16 cellular contexts compared by ENCODE assay signal in the genomic region with DNA sequence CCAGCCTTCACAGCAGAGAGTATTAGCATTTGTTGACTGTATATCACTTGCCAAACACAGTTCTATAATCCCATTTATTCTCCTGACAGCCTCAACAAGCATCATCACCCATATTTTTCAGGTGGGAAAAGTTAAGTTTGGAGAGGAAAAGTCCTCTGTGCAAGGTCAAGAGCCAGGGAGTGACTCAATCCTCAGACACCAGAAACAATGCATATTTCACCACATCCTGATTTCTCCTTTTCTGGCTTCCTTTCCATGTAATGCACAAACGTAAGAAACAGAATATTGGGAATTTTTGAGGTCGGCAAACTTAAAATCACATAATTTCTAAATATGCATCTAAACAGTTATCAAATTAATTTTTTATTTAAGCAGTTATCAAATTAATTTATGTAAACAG.
A peak's percentile ranks its signal among the peaks of the same experiment; 100 is the strongest.
DNase-seq lines count a peak whose midpoint lies in the region; ATAC-seq, FAIRE-seq and TF ChIP-seq lines count a peak whose summit lies in the region.
"Had no signal": no experiment of that assay in that cellular context is flagged by ENCODE, and none has a peak within 500 bp of the region (broad histone marks: within the 10 kb centered on the region; RNA-seq: fewer than 3 reads in every experiment).

No MANE protein-coding gene starts in this region.

- no peak for TF ChIP-seq CTCF in endothelial cell of umbilical vein (IDR thresholded peaks at IDR 0.05; ENCODE audit: extremely low read depth in 1 of 2, insufficient read depth in 1 of 2, low read depth in 1 of 2, low read length in 2 of 2)
- no peak for TF ChIP-seq CTCF in osteoblast (IDR thresholded peaks at IDR 0.05; ENCODE audit: extremely low read depth, low read depth, low read length)
- TF ChIP-seq CTCF in D721Med (IDR thresholded peaks at IDR 0.05; ENCODE audit: insufficient read depth, missing control alignments): no peak

- H3K4me1 ChIP-seq in endothelial cell of umbilical vein (ENCODE audit: control insufficient read depth, extremely low read depth, insufficient read depth, low read length) (peaks cover 42% of the 10 kb centered on the region), osteoblast (ENCODE audit: insufficient read depth, low read length) (peaks cover 33% of the 10 kb centered on the region)

- peak; percentile 62 for DNase-seq in EH (ENCODE audit: low read depth)
- peak; percentile 73 for DNase-seq in RPMI7951 (ENCODE audit: low read depth)
- DNase-seq in endothelial cell of umbilical vein (ENCODE audit: low read depth, low spot score): peak; percentile 77
- no peak for DNase-seq in osteoblast (ENCODE audit: insufficient read length, low spot score, missing footprints)
- no peak for DNase-seq in iPS-NIHi7 (ENCODE audit: extremely low spot score)
- DNase-seq in epidermal melanocyte (ENCODE audit: insufficient read length, low spot score): no peak
- DNase-seq in D721Med (ENCODE audit: insufficient read length, low spot score): no peak
- DNase-seq: activated naive CD4-positive, alpha-beta T cell treated with anti-CD3 and anti-CD28 coated beads, Interleukin-2, amount 50 U/mL, for 16 hours; activated T-cell treated with anti-CD3 and anti-CD28 coated beads, Interleukin-2, amount 50 U/mL, for 1 hour; AML-193; head of caudate nucleus; midbrain; NCI-H1092; right cardiac atrium had no signal

- POLR2A ChIA-PET in endothelial cell of umbilical vein (lab: Charles Lee): interaction anchor here (0.9 kb wide), 1 partner anchor 66 kb away, joined by 3 read pairs; no protein-coding TSS in a partner anchor

- dilution Hi-C loops in endothelial cell of umbilical vein (cut with MboI; ENCODE audit: extremely low pct_ligation_motif_present, low sequenced_read_pairs): no loop called here

- no peaks in the 10 kb centered on the region for H3K9me1 ChIP-seq in endothelial cell of umbilical vein (replicated peaks; ENCODE audit: control insufficient read depth, extremely low read depth, insufficient read depth, low read length)

- H3K27me3 ChIP-seq in endothelial cell of umbilical vein (ENCODE audit: control insufficient read depth in 2 of 2, insufficient read depth in 2 of 2, low read length in 2 of 2) (no peaks in the 10 kb centered on the region), osteoblast (ENCODE audit: insufficient read depth, low read length) (no peaks in the 10 kb centered on the region)

- no peak for TF ChIP-seq POLR2A in endothelial cell of umbilical vein (IDR thresholded peaks at IDR 0.05; ENCODE audit: low read depth, low read length)

- H2AFZ ChIP-seq in endothelial cell of umbilical vein (ENCODE audit: low read depth, low read length) (no peak overlapping the region), osteoblast (ENCODE audit: low read length) (no peak overlapping the region)

- H3K79me2 ChIP-seq in endothelial cell of umbilical vein (ENCODE audit: control insufficient read depth, insufficient read depth, low read length): no peaks in the 10 kb centered on the region
- no peaks in the 10 kb centered on the region for H3K79me2 ChIP-seq in osteoblast (ENCODE audit: insufficient read depth, low read length)

- FAIRE-seq in endothelial cell of umbilical vein (lab: Jason Lieb, UNC): peak; percentile 90
- no peak for FAIRE-seq in D721Med (lab: Jason Lieb, UNC)

- H3K27ac ChIP-seq in endothelial cell of umbilical vein (ENCODE audit: insufficient read depth, low read depth, low read length) (peak overlapping the region; percentile 70), osteoblast (ENCODE audit: low read depth, low read length) (peak overlapping the region; percentile 35)

- no peak for ATAC-seq in HG02763 (IDR thresholded peaks at IDR 0.05; ENCODE audit: unreplicated experiment)
- ATAC-seq: Panc1, right cardiac atrium had no signal

- H3K9ac ChIP-seq in endothelial cell of umbilical vein (replicated peaks; ENCODE audit: extremely low read depth, insufficient read depth, low read length): peak overlapping the region; percentile 31

- H3K4me3 ChIP-seq in endothelial cell of umbilical vein (replicated peaks in 1 of 3; ENCODE audit: insufficient read depth in 1 of 3, low read depth in 1 of 3, low read length in 3 of 3) (no peak overlapping the region), osteoblast (ENCODE audit: insufficient read depth, low read length) (no peak overlapping the region)

- no peaks in the 10 kb centered on the region for H3K9me3 ChIP-seq in endothelial cell of umbilical vein (replicated peaks; ENCODE audit: control insufficient read depth, insufficient read depth, low read length)
- H3K9me3 ChIP-seq in osteoblast (ENCODE audit: low read depth, low read length): no peaks in the 10 kb centered on the region

- CTCF ChIA-PET in endothelial cell of umbilical vein (lab: Charles Lee): interaction anchor here (0.7 to 1.7 kb wide), 3 partner anchors 13 to 122 kb away, joined by 3 to 5 read pairs (median 4); no protein-coding TSS in a partner anchor

- intact Hi-C loops in endothelial cell of umbilical vein (cut with micrococcal nuclease): loop anchor here (1.0 to 2.0 kb wide), 2 partner anchors 66 to 83 kb away; no protein-coding TSS in a partner anchor

- no peaks in the 10 kb centered on the region for H3K36me3 ChIP-seq in endothelial cell of umbilical vein (ENCODE audit: control insufficient read depth in 2 of 2, extremely low read depth in 1 of 2, insufficient read depth in 2 of 2, low read length in 2 of 2)
- H3K36me3 ChIP-seq in osteoblast (ENCODE audit: insufficient read depth, low read length): no peaks in the 10 kb centered on the region

- H4K20me1 ChIP-seq in endothelial cell of umbilical vein (replicated peaks; ENCODE audit: control insufficient read depth, extremely low read depth, insufficient read depth, low read length) (no peaks in the 10 kb centered on the region), osteoblast (ENCODE audit: insufficient read depth, low read length) (no peaks in the 10 kb centered on the region)

- H3K4me2 ChIP-seq in endothelial cell of umbilical vein (ENCODE audit: insufficient read depth, low read length): no peak overlapping the region
- peak overlapping the region; percentile 14 for H3K4me2 ChIP-seq in osteoblast (ENCODE audit: insufficient read depth, low read length)

- no TSS peak for BruUV-seq in endothelial cell of umbilical vein (replicated peaks; lab: Mats Ljungman, UMichigan)

TF ChIP-seq in endothelial cell of umbilical vein, 7 proteins besides CTCF, POLR2A, EP300 and RAD21:
- TF ChIP-seq GATA2 (IDR thresholded peaks at IDR 0.05; ENCODE audit: insufficient read depth, insufficient read length, low read depth, low read length) (peak; percentile 34), JUN (IDR thresholded peaks at IDR 0.05; ENCODE audit: borderline replicate concordance, insufficient read depth, insufficient read length, low read depth) (peak; percentile 62), FOS (IDR thresholded peaks at IDR 0.05; ENCODE audit: borderline replicate concordance, insufficient read depth, low read length) (peak; percentile 85)
- TF ChIP-seq, protein P1, sequence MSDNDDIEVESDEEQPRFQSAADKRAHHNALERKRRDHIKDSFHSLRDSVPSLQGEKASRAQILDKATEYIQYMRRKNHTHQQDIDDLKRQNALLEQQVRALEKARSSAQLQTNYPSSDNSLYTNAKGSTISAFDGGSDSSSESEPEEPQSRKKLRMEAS (IDR thresholded peaks at IDR 0.05; ENCODE audit: insufficient read depth, insufficient read length): no peak

Comparison
In these comparisons a context has a peak if more than half of its experiments do, and no peak if none do; other contexts are left out.
1. DNase-seq: peak in EH (single experiment), RPMI7951 (single experiment) and endothelial cell of umbilical vein (single experiment); none in osteoblast (single experiment), iPS-NIHi7 (single experiment), epidermal melanocyte (single experiment) and D721Med (single experiment).